Comparison of ENCODE assay signal across 21 cellular contexts in genomic region chr16:8047711-8048110, GRCh38.
"Had no signal": no experiment of that assay in that cellular context is flagged by ENCODE, and none has a peak within 500 bp of the region (broad histone marks: within the 10 kb centered on the region; RNA-seq: fewer than 3 reads in every experiment).

No MANE protein-coding gene starts in this region.

- H3K27me3 ChIP-seq: esophagus squamous epithelium, neutrophil, right lobe of liver, thyroid gland, vagina had no signal

- H3K36me3 ChIP-seq: esophagus squamous epithelium, neutrophil, right lobe of liver, thyroid gland, vagina had no signal

- ATAC-seq: effector memory CD8-positive, alpha-beta T cell; left lobe of liver; natural killer cell; right lobe of liver; stimulated activated naive B cell treated with anti-CD40 and anti-IgM and Interleukin-4, amounts not matched to agents 10 μg/mL and 1 μg/mL and 100 μg/mL, for 72 hours had no signal

- H3K4me1 ChIP-seq: esophagus squamous epithelium, parathyroid adenoma, right lobe of liver, thyroid gland, vagina had no signal

- H2AFZ ChIP-seq: parathyroid adenoma had no signal

- DNase-seq: cortex of kidney; effector memory CD8-positive, alpha-beta T cell; erythroblast; esophagus squamous epithelium; foreskin melanocyte; immature natural killer cell; natural killer cell; right lobe of liver; small intestine; stimulated activated CD4-positive, alpha-beta T cell treated with anti-CD3 and anti-CD28 coated beads, Interleukin-15, amount 100 ng/mL, for 24 hours; stimulated activated CD4-positive, alpha-beta T cell treated with anti-CD3 and anti-CD28 coated beads, Interleukin-2, amount 100 ng/mL, for 48 hours; stimulated activated naive B cell treated with anti-CD40 and anti-IgM and Interleukin-4, amounts not matched to agents 10 μg/mL and 1 μg/mL and 100 μg/mL, for 72 hours; thyroid gland; trophoblast cell had no signal

- H3K9ac ChIP-seq: parathyroid adenoma had no signal

- H3K27ac ChIP-seq: esophagus squamous epithelium, neutrophil, parathyroid adenoma, right lobe of liver, thyroid gland, vagina had no signal

- H3K4me3 ChIP-seq: esophagus squamous epithelium, lung, right lobe of liver, thyroid gland, vagina had no signal

- FAIRE-seq: endometrium, keratinocyte, small intestine had no signal

- H3K9me3 ChIP-seq: esophagus squamous epithelium, neutrophil, right lobe of liver, thyroid gland, vagina had no signal

- H3K79me2 ChIP-seq: parathyroid adenoma had no signal
